11 cellular contexts compared by ENCODE assay signal in the genomic region with DNA sequence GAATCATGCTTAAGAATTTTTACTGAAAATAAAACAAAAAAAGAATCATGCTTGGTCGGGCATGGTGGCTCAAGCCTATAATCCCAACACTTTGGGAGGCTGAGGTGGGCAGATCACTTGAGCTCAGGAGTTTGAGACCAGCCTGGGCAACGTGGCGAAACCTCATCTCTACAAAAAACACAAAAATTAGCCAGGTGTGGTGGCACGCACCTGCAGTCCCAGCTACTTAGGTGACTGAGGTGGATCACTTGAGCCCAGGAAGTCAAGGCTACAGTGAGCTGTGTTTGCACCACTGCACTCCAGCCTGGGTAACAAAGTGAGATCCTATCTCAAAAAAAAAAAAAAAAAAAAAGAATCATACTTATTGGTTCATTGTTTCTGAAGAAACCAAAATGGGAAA. TPM values are rescaled to one million over a fixed set of nuclear protein-coding genes. Genes with fewer than 3 reads are reported as not detected.
"Had no signal": no experiment of that assay in that cellular context is flagged by ENCODE, and none has a peak within 500 bp of the region (broad histone marks: within the 10 kb centered on the region; RNA-seq: fewer than 3 reads in every experiment).

No MANE protein-coding gene starts in this region.

RNA-seq across cellular contexts. Expression of a gene that starts 55.9 kb away (rescaled TPM):
- total RNA-seq: subcutaneous adipose tissue, suprapubic skin, thoracic aorta, tibial nerve, transverse colon, upper lobe of left lung, upper lobe of right lung, ureter, urinary bladder, uterus, vagina had no signal
